8 cellular contexts compared by ENCODE assay signal in genomic region chr19:4375620-4376228, GRCh38. TPM values are rescaled to one million over a fixed set of nuclear protein-coding genes. Genes with fewer than 3 reads are reported as not detected.
DNase-seq lines count a peak whose midpoint lies in the region; ATAC-seq, FAIRE-seq and TF ChIP-seq lines count a peak whose summit lies in the region.

No MANE protein-coding gene starts in this region.

- WGBS in mesendoderm (ENCODE audit: extremely low coverage, insufficient coverage, low lambda C conversion rate), result no CpG with 5 or more reads among the region's 13 CpGs

- no peak overlapping the region for H3K27ac ChIP-seq in mesendoderm (ENCODE audit: low read depth, low read length)
- peak overlapping the region; percentile 90 for H3K27ac ChIP-seq in vagina

- H3K9ac ChIP-seq in mesendoderm (ENCODE audit: low read length), result no peak overlapping the region

- ATAC-seq in HG03520 (IDR thresholded peaks at IDR 0.05; ENCODE audit: unreplicated experiment), result no peak

- DNase-seq in Ammon's horn (ENCODE audit: low spot score) (peak; percentile 69), GM18507 (ENCODE audit: extremely low spot score, insufficient read length, low read depth) (no peak), NCI-H226 (peak; percentile 85), MCF 10A (ENCODE audit: unreplicated experiment) (peak; percentile 70), mesendoderm (peak; percentile 81), vagina (ENCODE audit: extremely low spot score in 2 of 2) (no peak), middle frontal gyrus (ENCODE audit: extremely low spot score, low spot score) (no peak)

- no peak overlapping the region for H3K4me3 ChIP-seq in mesendoderm (ENCODE audit: low read length)
- no peak overlapping the region for H3K4me3 ChIP-seq in vagina

- H3K79me1 ChIP-seq in mesendoderm (ENCODE audit: low read length), result peaks cover 34% of the 10 kb centered on the region

- H3K79me2 ChIP-seq in mesendoderm (ENCODE audit: control insufficient read depth, insufficient read depth, low read length), result peaks cover 16% of the 10 kb centered on the region

- peaks cover 25% of the 10 kb centered on the region for H3K36me3 Mint-ChIP-seq in MCF 10A (ENCODE audit: insufficient read depth, unreplicated experiment)

- BruUV-seq in MCF 10A (replicated peaks; lab: Mats Ljungman, UMichigan), result no TSS peak

- H3K36me3 ChIP-seq in mesendoderm (ENCODE audit: control insufficient read depth, insufficient read depth, low read length) (no peaks in the 10 kb centered on the region), vagina (no peaks in the 10 kb centered on the region)

- peak overlapping the region; percentile 83 for H3K27ac Mint-ChIP-seq in MCF 10A (ENCODE audit: low read depth, unreplicated experiment)

- H3K27me3 Mint-ChIP-seq in MCF 10A (ENCODE audit: insufficient read depth, unreplicated experiment), result no peaks in the 10 kb centered on the region

- peak overlapping the region; percentile 66 for H3K4me3 Mint-ChIP-seq in MCF 10A (ENCODE audit: unreplicated experiment)

- H3K4me1 ChIP-seq in mesendoderm (ENCODE audit: control insufficient read depth, low read depth, low read length), result peaks cover 13% of the 10 kb centered on the region
- H3K4me1 ChIP-seq in vagina, result peaks cover 100% of the 10 kb centered on the region

- H2BK120ac ChIP-seq in mesendoderm (ENCODE audit: low read depth, low read length), result no peak overlapping the region

- no peak overlapping the region for H3K4ac ChIP-seq in mesendoderm (ENCODE audit: low read depth, low read length)

- peaks cover 56% of the 10 kb centered on the region for H3K4me1 Mint-ChIP-seq in MCF 10A (ENCODE audit: insufficient read depth, unreplicated experiment)

- H3K4me2 ChIP-seq in mesendoderm (ENCODE audit: low read length), result no peak overlapping the region

- H3K27me3 ChIP-seq in mesendoderm (ENCODE audit: insufficient read depth, low read length, poor library complexity) (no peaks in the 10 kb centered on the region), vagina (no peaks in the 10 kb centered on the region)

- H2BK15ac ChIP-seq in mesendoderm (replicated peaks; ENCODE audit: low read depth), result no peak overlapping the region

- H4K5ac ChIP-seq in mesendoderm (ENCODE audit: low read length), result no peak overlapping the region

- H3K18ac ChIP-seq in mesendoderm (ENCODE audit: low read length), result no peak overlapping the region

- intact Hi-C loops in MCF 10A (cut with micrococcal nuclease), result no loop called here
- intact Hi-C loops in vagina (cut with DNase I), result loop anchor here (2.0 kb wide), 1 partner anchor 25 kb away; the partner anchor contains the start of gene SH3GL1

- CTCF ChIA-PET in MCF 10A (lab: Yijun Ruan, JAX), result interaction anchor here (0.6 to 3.6 kb wide), 10 partner anchors 12 to 1507 kb away, joined by 3 to 16 read pairs (median 4); partner anchors contain the start of gene SH3GL1

- H4K8ac ChIP-seq in mesendoderm (ENCODE audit: low read depth, low read length), result no peak overlapping the region

- peak; percentile 92 for FAIRE-seq in GM18507 (lab: Jason Lieb, UNC)

- POLR2A ChIA-PET in MCF 10A (lab: Yijun Ruan, JAX), result interaction anchor here (0.6 to 7.9 kb wide), 15 partner anchors 13 to 813 kb away, joined by 3 to 93 read pairs (median 4); partner anchors contain the start of genes CHAF1A, EEF2, HDGFL2 and MPND

- no peaks in the 10 kb centered on the region for H3K9me3 ChIP-seq in vagina

- no peak overlapping the region for H2BK5ac ChIP-seq in mesendoderm (ENCODE audit: low read length)

- no peak overlapping the region for H3K23ac ChIP-seq in mesendoderm (ENCODE audit: low read length)

- no peak overlapping the region for H2AK5ac ChIP-seq in mesendoderm (ENCODE audit: low read length)

- H3K56ac ChIP-seq in mesendoderm (ENCODE audit: low read length), result peak overlapping the region; percentile 22

- TF ChIP-seq CTCF in MCF 10A (IDR thresholded peaks at IDR 0.05; ENCODE audit: unreplicated experiment), result no peak
- TF ChIP-seq CTCF in vagina (IDR thresholded peaks at IDR 0.05), result no peak

- TF ChIP-seq POLR2A in vagina (IDR thresholded peaks at IDR 0.05), result no peak

- H3K9me3 Mint-ChIP-seq in MCF 10A (ENCODE audit: unreplicated experiment), result no peaks in the 10 kb centered on the region

RNA-seq across cellular contexts. Expression of gene SH3GL1, which starts 24.6 kb away (rescaled TPM):
- 94.4 and 106 TPM in 2 replicates for total RNA-seq in MCF 10A (2022)
- 103 TPM for polyA plus RNA-seq in mesendoderm (2013, experiment 1 of 2)
- 105 TPM for polyA plus RNA-seq in mesendoderm (2013, experiment 2 of 2)
- 65.6 TPM for total RNA-seq in vagina

RNA-seq across cellular contexts. Expression of gene CHAF1A, which starts 26.7 kb away (rescaled TPM):
- total RNA-seq in MCF 10A (2022) (15.3 and 16.7 TPM in 2 replicates), vagina (21.4 TPM)
- polyA plus RNA-seq in mesendoderm (2013, experiment 1 of 2), result 107 TPM
- 110 TPM for polyA plus RNA-seq in mesendoderm (2013, experiment 2 of 2)

RNA-seq across cellular contexts. Expression of gene MPND, which starts 32.4 kb away (rescaled TPM):
- total RNA-seq in MCF 10A (2022) (2.4 and 7.2 TPM in 2 replicates), vagina (10.1 TPM)
- 10.3 TPM for polyA plus RNA-seq in mesendoderm (2013, experiment 1 of 2)
- 10.5 TPM for polyA plus RNA-seq in mesendoderm (2013, experiment 2 of 2)

RNA-seq across cellular contexts. Expression of gene STAP2, which starts 37.1 kb away (rescaled TPM):
- total RNA-seq in MCF 10A (2022) (14.8 and 20.3 TPM in 2 replicates), vagina (29.2 TPM)
- 29.0 TPM for polyA plus RNA-seq in mesendoderm (2013, experiment 1 of 2)
- 28.2 TPM for polyA plus RNA-seq in mesendoderm (2013, experiment 2 of 2)

Comparison
In these comparisons a context has a peak if more than half of its experiments do, and no peak if none do; other contexts are left out.
1. DNase-seq: peak in Ammon's horn (single experiment), NCI-H226 (single experiment), MCF 10A (single experiment) and mesendoderm (single experiment); none in GM18507 (single experiment), vagina (0 of 2) and middle frontal gyrus (single experiment).